18 cellular contexts compared by ENCODE assay signal in genomic region chr20:57076202-57076651, GRCh38.
DNase-seq lines count a peak whose midpoint lies in the region; ATAC-seq, FAIRE-seq and TF ChIP-seq lines count a peak whose summit lies in the region.
"Had no signal": no experiment of that assay in that cellular context is flagged by ENCODE, and none has a peak within 500 bp of the region (broad histone marks: within the 10 kb centered on the region; RNA-seq: fewer than 3 reads in every experiment).

No MANE protein-coding gene starts in this region.

- H3K9me2 ChIP-seq in PC-9 (ENCODE audit: insufficient read depth): no peaks in the 10 kb centered on the region

- DNase-seq in 8988T (peak; percentile 73), GM04503 (ENCODE audit: low read depth) (peak; percentile 49), PC-9 (peak; percentile 33 to 87), fibroblast of mammary gland (ENCODE audit: low read depth) (peak; percentile 46), GM20000 (ENCODE audit: low spot score) (no peak), medulla oblongata (ENCODE audit: extremely low spot score) (no peak), GM19239 (ENCODE audit: insufficient read length, low spot score) (no peak)
- DNase-seq: activated CD4-positive, alpha-beta T cell treated with anti-CD3 and anti-CD28 coated beads, Interleukin-2, amount 50 U/mL, for 1 hour; activated T-cell treated with anti-CD3 and anti-CD28 coated beads, Interleukin-2, amount 50 U/mL, for 24 hours; AML-193; amniotic stem cell; cortex of kidney; H7; NCI-H1694 treated with DMSO at 0.1 percent for 48 hours; NCI-H524 treated with DMSO at 0.1 percent for 48 hours; stomach; T-helper 9 cell had no signal

- H3K9me3 ChIP-seq in PC-9 (ENCODE audit: insufficient read depth, low read depth): peaks cover 18% of the 10 kb centered on the region; the same call in 1 of the 2 replicates

- H3K79me2 ChIP-seq in PC-9 (ENCODE audit: low read depth): no peaks in the 10 kb centered on the region

- peaks cover 27% of the 10 kb centered on the region for H3K4me1 ChIP-seq in PC-9 (replicated peaks; ENCODE audit: insufficient read depth)
- H3K4me1 ChIP-seq: stomach had no signal

- intact Hi-C loops in PC-9 (cut with micrococcal nuclease; ENCODE audit: unreplicated experiment): no loop called here

- H3K27ac ChIP-seq in PC-9: peak overlapping the region; percentile 70
- H3K27ac ChIP-seq: stomach had no signal

- no peak for FAIRE-seq in GM19239 (lab: Jason Lieb, UNC)

- POLR2A ChIA-PET in PC-9 (lab: Charles Lee; ENCODE audit: unreplicated experiment): no interaction called here

- peak overlapping the region; percentile 65 for H3K4me2 ChIP-seq in PC-9

- H4K20me1 ChIP-seq in PC-9 (ENCODE audit: insufficient read depth): no peaks in the 10 kb centered on the region

- ATAC-seq in HG03442 (IDR thresholded peaks at IDR 0.05; ENCODE audit: unreplicated experiment): no peak

- no peaks in the 10 kb centered on the region for H3K36me3 ChIP-seq in PC-9 (ENCODE audit: low read depth)
- H3K36me3 ChIP-seq: stomach had no signal

- peaks cover 22% of the 10 kb centered on the region for H3F3A ChIP-seq in PC-9 (ENCODE audit: insufficient read depth, low read depth)

- TF ChIP-seq CTCF in PC-9 (conservative IDR thresholded peaks at IDR 0.05) (no peak), fibroblast of mammary gland (conservative IDR thresholded peaks at IDR 0.05; ENCODE audit: control insufficient read depth, insufficient read depth, low read depth, low read length) (no peak), GM20000 (IDR thresholded peaks at IDR 0.05; ENCODE audit: extremely low read depth, missing control alignments) (no peak)

- H3K4me3 ChIP-seq in PC-9: peak overlapping the region; percentile 10; the same call in 1 of the 2 replicates
- H3K4me3 ChIP-seq in fibroblast of mammary gland (ENCODE audit: control insufficient read depth, low read depth, low read length): no peak overlapping the region
- H3K4me3 ChIP-seq: stomach had no signal

- peak overlapping the region; percentile 61; the same call in 1 of the 2 replicates for H2AFZ ChIP-seq in PC-9

- no peaks in the 10 kb centered on the region for H3K27me3 ChIP-seq in PC-9 (ENCODE audit: insufficient read depth, low read depth)

- CTCF ChIA-PET in PC-9 (lab: Charles Lee): interaction anchor here (1.1 kb wide), 1 partner anchor 10 kb away, joined by 3 read pairs; no protein-coding TSS in a partner anchor

- no TSS peak for BruUV-seq in PC-9 (replicated peaks; lab: Mats Ljungman, UMichigan)

Comparison
In these comparisons a context has a peak if more than half of its experiments do, and no peak if none do; other contexts are left out.
1. DNase-seq: peak in 8988T (single experiment), GM04503 (single experiment), PC-9 (2 of 2) and fibroblast of mammary gland (single experiment); none in GM20000 (single experiment), medulla oblongata (single experiment) and GM19239 (single experiment).